Comparison of ENCODE assay signal across 17 cellular contexts in genomic region chr6:147219463-147219862, GRCh38. TPM values are rescaled to one million over a fixed set of nuclear protein-coding genes. Genes with fewer than 3 reads are reported as not detected.
DNase-seq lines count a peak whose midpoint lies in the region; ATAC-seq, FAIRE-seq and TF ChIP-seq lines count a peak whose summit lies in the region.
"Had no signal": no experiment of that assay in that cellular context is flagged by ENCODE, and none has a peak within 500 bp of the region (broad histone marks: within the 10 kb centered on the region; RNA-seq: fewer than 3 reads in every experiment).

No MANE protein-coding gene starts in this region.

- WGBS in HepG2 (ENCODE audit: low lambda C conversion rate): 94% methylated on average over 1 of the region's 1 CpG
- WGBS in right lobe of liver (ENCODE audit: insufficient coverage, low coverage, low lambda C conversion rate, missing lambda C conversion rate): 100% methylated on average over 1 of the region's 1 CpG

- DNase-seq in HepG2 (ENCODE audit: low spot score) (no peak), right lobe of liver (no peak), astrocyte (ENCODE audit: low read depth) (no peak), osteocyte (ENCODE audit: extremely low spot score, unreplicated experiment) (no peak), NCI-H526 (lab: John Stamatoyannopoulos, UW) (no peak), SJCRH30 (no peak)
- DNase-seq: AML-193; Caco-2; CD4-positive, alpha-beta T cell; GDM1; HCEC 1CT had no signal

- H3K9me3 ChIP-seq in HepG2 (ENCODE audit: low read length) (no peaks in the 10 kb centered on the region), right lobe of liver (no peaks in the 10 kb centered on the region), astrocyte (ENCODE audit: insufficient read depth, low read depth, low read length) (no peaks in the 10 kb centered on the region), SJCRH30 (replicated peaks) (peaks cover 4% of the 10 kb centered on the region; the same call in 1 of the 2 replicates)
- H3K9me3 ChIP-seq: A549, Caco-2 had no signal

- no peak overlapping the region for H3K4me2 ChIP-seq in HepG2 (ENCODE audit: low read depth, low read length)
- H3K4me2 ChIP-seq in astrocyte (ENCODE audit: low read length): no peak overlapping the region
- H3K4me2 ChIP-seq: A549, GM23338 had no signal

- no peak overlapping the region for H3K9ac ChIP-seq in HepG2 (ENCODE audit: insufficient read depth, low read depth, low read length)
- no peak overlapping the region for H3K9ac ChIP-seq in astrocyte (ENCODE audit: low read length)

- H3K36me3 Mint-ChIP-seq in astrocyte (ENCODE audit: low read depth, unreplicated experiment) (peaks cover 7% of the 10 kb centered on the region), osteocyte (ENCODE audit: unreplicated experiment) (peaks cover 40% of the 10 kb centered on the region)

- TF ChIP-seq POLR2A in HepG2 (IDR thresholded peaks at IDR 0.05; ENCODE audit: insufficient read depth in 1 of 2, low read depth in 2 of 2, low read length in 2 of 2): no peak
- no peak for TF ChIP-seq POLR2A in right lobe of liver (IDR thresholded peaks at IDR 0.05)

- intact Hi-C loops in HepG2 (cut with micrococcal nuclease; ENCODE audit: unreplicated experiment) (no loop called here), right lobe of liver (cut with DNase I) (no loop called here)

- H3K4me3 Mint-ChIP-seq in astrocyte (ENCODE audit: unreplicated experiment): no peak overlapping the region
- H3K4me3 Mint-ChIP-seq in osteocyte (ENCODE audit: unreplicated experiment): no peak overlapping the region
- H3K4me3 Mint-ChIP-seq: CD4-positive, alpha-beta T cell; GM23338 had no signal

- TF ChIP-seq EP300 in HepG2 (IDR thresholded peaks at IDR 0.05; ENCODE audit: low read depth in 2 of 2, low read length in 2 of 2) (no peak), HepG2 (CRISPR knock-in tag; IDR thresholded peaks at IDR 0.05; ENCODE audit: borderline replicate concordance) (no peak)

- H3K4me3 ChIP-seq in HepG2 (replicated peaks in 1 of 3; ENCODE audit: insufficient read depth in 1 of 3, low read depth in 2 of 3, low read length in 3 of 3): no peak overlapping the region
- no peak overlapping the region for H3K4me3 ChIP-seq in right lobe of liver
- H3K4me3 ChIP-seq in astrocyte (ENCODE audit: insufficient read depth, low read depth, low read length): no peak overlapping the region
- H3K4me3 ChIP-seq in SJCRH30: no peak overlapping the region
- H3K4me3 ChIP-seq: A549, GM23338 had no signal

- peaks cover 9% of the 10 kb centered on the region for H3K4me1 Mint-ChIP-seq in astrocyte (ENCODE audit: low read depth, unreplicated experiment)
- H3K4me1 Mint-ChIP-seq in osteocyte (ENCODE audit: unreplicated experiment): peaks cover 39% of the 10 kb centered on the region

- H2AFZ ChIP-seq in HepG2 (ENCODE audit: low read length): no peak overlapping the region
- no peak overlapping the region for H2AFZ ChIP-seq in astrocyte (ENCODE audit: low read depth, low read length)
- H2AFZ ChIP-seq: GM23338 had no signal

- peaks cover 0 to 5% of the 10 kb centered on the region in 2 experiments; a peak in 3 of 5 replicates for H3K36me3 ChIP-seq in HepG2 (replicated peaks in 1 of 2; ENCODE audit: control insufficient read depth in 1 of 2, insufficient read depth in 2 of 2, low read length in 2 of 2)
- no peaks in the 10 kb centered on the region for H3K36me3 ChIP-seq in right lobe of liver
- no peaks in the 10 kb centered on the region for H3K36me3 ChIP-seq in astrocyte (ENCODE audit: insufficient read depth, low read length)
- peaks cover 58% of the 10 kb centered on the region for H3K36me3 ChIP-seq in SJCRH30

- FAIRE-seq in HepG2 (lab: Jason Lieb, UNC) (no peak), astrocyte (lab: Jason Lieb, UNC) (no peak)
- FAIRE-seq: A549, D721Med, GM18507, H54 had no signal

- H3K27me3 Mint-ChIP-seq in astrocyte (ENCODE audit: low read depth, unreplicated experiment) (no peaks in the 10 kb centered on the region), osteocyte (ENCODE audit: unreplicated experiment) (no peaks in the 10 kb centered on the region)
- H3K27me3 Mint-ChIP-seq: CD4-positive, alpha-beta T cell had no signal

- BruUV-seq in HepG2 (replicated peaks; lab: Mats Ljungman, UMichigan): no TSS peak

- no peak for TF ChIP-seq RAD21 in HepG2 (CRISPR knock-in tag; IDR thresholded peaks at IDR 0.05)

- H3K27ac Mint-ChIP-seq in astrocyte (ENCODE audit: unreplicated experiment) (peak overlapping the region; percentile 47), osteocyte (ENCODE audit: unreplicated experiment) (peak overlapping the region; percentile 48)
- H3K27ac Mint-ChIP-seq: CD4-positive, alpha-beta T cell; GM23338 had no signal

- POLR2A ChIA-PET in HepG2 (lab: Yijun Ruan, JAX): no interaction called here

- in situ Hi-C loops in HepG2 (cut with HindIII; ENCODE audit: extremely low pct_ligation_motif_present, low pct_unique_long_range_greater_than_20kb): no loop called here

- no peak for TF ChIP-seq CTCF in HepG2 (CRISPR knock-in tag; IDR thresholded peaks at IDR 0.05)
- TF ChIP-seq CTCF in right lobe of liver (IDR thresholded peaks at IDR 0.05): no peak
- TF ChIP-seq CTCF in astrocyte (IDR thresholded peaks at IDR 0.05; ENCODE audit: insufficient read depth, low read depth, low read length): no peak
- no peak for TF ChIP-seq CTCF in osteocyte (IDR thresholded peaks at IDR 0.05)

- H3K27me3 ChIP-seq in HepG2 (ENCODE audit: control insufficient read depth in 1 of 2, insufficient read depth in 2 of 2, low read length in 2 of 2) (no peaks in the 10 kb centered on the region), right lobe of liver (no peaks in the 10 kb centered on the region), astrocyte (ENCODE audit: insufficient read depth, low read length) (no peaks in the 10 kb centered on the region), SJCRH30 (no peaks in the 10 kb centered on the region)

- H3K4me1 ChIP-seq in HepG2 (ENCODE audit: insufficient read depth, low read length): no peaks in the 10 kb centered on the region
- H3K4me1 ChIP-seq in right lobe of liver: no peaks in the 10 kb centered on the region
- no peaks in the 10 kb centered on the region for H3K4me1 ChIP-seq in astrocyte (ENCODE audit: insufficient read depth, low read length)
- no peaks in the 10 kb centered on the region for H3K4me1 ChIP-seq in SJCRH30

- ATAC-seq in HepG2 (no peak), right lobe of liver (no peak)
- ATAC-seq: A549, GM23338 had no signal

- CTCF ChIA-PET in HepG2 (lab: Yijun Ruan, JAX; ENCODE audit: low intra/inter-chr PET ratio, low total read pairs): no interaction called here

- H4K20me1 ChIP-seq in HepG2 (ENCODE audit: insufficient read depth, low read length): no peaks in the 10 kb centered on the region
- peaks cover 13% of the 10 kb centered on the region for H4K20me1 ChIP-seq in astrocyte (ENCODE audit: insufficient read depth, low read length)

- H3K9me3 Mint-ChIP-seq in astrocyte (ENCODE audit: unreplicated experiment) (no peaks in the 10 kb centered on the region), osteocyte (ENCODE audit: unreplicated experiment) (no peaks in the 10 kb centered on the region)
- H3K9me3 Mint-ChIP-seq: CD4-positive, alpha-beta T cell; GM23338 had no signal

- H3K79me2 ChIP-seq in HepG2 (ENCODE audit: insufficient read depth, low read length) (no peaks in the 10 kb centered on the region), astrocyte (ENCODE audit: insufficient read depth, low read length) (peaks cover 67% of the 10 kb centered on the region)

- no peak overlapping the region for H3K27ac ChIP-seq in HepG2 (ENCODE audit: extremely low read length, insufficient read depth, low read length)
- no peak overlapping the region for H3K27ac ChIP-seq in right lobe of liver
- H3K27ac ChIP-seq in astrocyte (ENCODE audit: low read depth, low read length): no peak overlapping the region
- H3K27ac ChIP-seq in SJCRH30: no peak overlapping the region
- H3K27ac ChIP-seq: A549, C4-2B had no signal

TF ChIP-seq in HepG2, 621 proteins besides CTCF, POLR2A, EP300 and RAD21:
- TF ChIP-seq MAFK (conservative IDR thresholded peaks at IDR 0.05 in 1 of 2, IDR thresholded peaks at IDR 0.05 in 1 of 2; ENCODE audit: low read length in 2 of 2) (peak; percentile 38 to 56; a peak in 3 of 4 replicates), ZNF180 (CRISPR knock-in tag; IDR thresholded peaks at IDR 0.05; ENCODE audit: borderline replicate concordance, low read depth) (no peak)

RNA-seq across cellular contexts. Expression of gene STXBP5, which starts 15.2 kb away (rescaled TPM):
- 19.4 and 21.8 TPM in 2 replicates for total RNA-seq in HepG2 (2016; rRNA removed; fragmentation: Illumina TruSeq; extraction: Trizol)
- total RNA-seq in HepG2 (2016; cell fraction: cytosol; rRNA removed; fragmentation: Illumina TruSeq; extraction: Trizol; ENCODE audit: low read depth): 3.0 and 4.1 TPM in 2 replicates
- total RNA-seq in HepG2 (2016; cell fraction: insoluble cytoplasmic fraction; rRNA removed; fragmentation: Illumina TruSeq; extraction: Trizol): 18.5 and 18.8 TPM in 2 replicates
- total RNA-seq in HepG2 (2016; cell fraction: membrane; rRNA removed; fragmentation: Illumina TruSeq; extraction: Trizol): 6.7 and 8.3 TPM in 2 replicates
- total RNA-seq in HepG2 (2016; cell fraction: nucleus; rRNA removed; fragmentation: Illumina TruSeq; extraction: Trizol): 36.7 and 39.8 TPM in 2 replicates
- 8.8 and 9.5 TPM in 2 replicates for polyA plus RNA-seq in HepG2 (2011; rRNA removed)
- polyA plus RNA-seq in HepG2 (2011; cell fraction: cytosol; rRNA removed): 3.9 and 6.8 TPM in 2 replicates
- 7.1 and 11.0 TPM in 2 replicates for polyA plus RNA-seq in HepG2 (2011; cell fraction: nucleus; rRNA removed)
- polyA plus RNA-seq in HepG2 (2012): 5.4 and 7.4 TPM in 2 replicates
- polyA plus RNA-seq in HepG2 (2016; cell fraction: cytosol; fragmentation: Illumina TruSeq; extraction: Trizol; ENCODE audit: low read depth): 0.29 and 0.48 TPM in 2 replicates
- polyA plus RNA-seq in HepG2 (2016; cell fraction: insoluble cytoplasmic fraction; fragmentation: Illumina TruSeq; extraction: Trizol; ENCODE audit: low read depth): 10.8 and 12.3 TPM in 2 replicates
- 1.5 and 1.9 TPM in 2 replicates for polyA plus RNA-seq in HepG2 (2016; cell fraction: membrane; fragmentation: Illumina TruSeq; extraction: Trizol; ENCODE audit: low read depth)
- polyA plus RNA-seq in HepG2 (2016; cell fraction: nucleus; fragmentation: Illumina TruSeq; extraction: Trizol; ENCODE audit: insufficient read depth, low read depth): 14.3 and 16.7 TPM in 2 replicates
- polyA minus RNA-seq in HepG2 (2011; rRNA and poly(A)+ RNA removed; ENCODE audit: low replicate concordance): 22.2 and 28.0 TPM in 2 replicates
- polyA minus RNA-seq in HepG2 (2011; cell fraction: cytosol; rRNA and poly(A)+ RNA removed): 22.2 and 25.0 TPM in 2 replicates
- polyA minus RNA-seq in HepG2 (2011; cell fraction: nucleus; rRNA and poly(A)+ RNA removed): 87.7 and 92.5 TPM in 2 replicates
- 1 to 10 TPM; 3.9 to 7.6 (median 5.7) TPM for total RNA-seq in right lobe of liver
- 21.8 and 25.7 TPM in 2 replicates for total RNA-seq in astrocyte
- 32.2 and 34.8 TPM in 2 replicates for total RNA-seq in osteocyte
- 32.9 and 33.4 TPM in 2 replicates for total RNA-seq in SJCRH30 (2014; rRNA removed; shearing (Covaris generic))
